In genomic region chr3:46926447-46926846, GRCh38 we compare ENCODE assay signal across 12 cellular contexts. TPM values are rescaled to one million over a fixed set of nuclear protein-coding genes. Genes with fewer than 3 reads are reported as not detected.
DNase-seq lines count a peak whose midpoint lies in the region; ATAC-seq and TF ChIP-seq lines count a peak whose summit lies in the region.
"Had no signal": no experiment of that assay in that cellular context is flagged by ENCODE, and none has a peak within 500 bp of the region (broad histone marks: within the 10 kb centered on the region; RNA-seq: fewer than 3 reads in every experiment).

No MANE protein-coding gene starts in this region.

- H3K36me3 ChIP-seq in mammary epithelial cell (ENCODE audit: insufficient read depth, low read length) = peaks cover 13% of the 10 kb centered on the region
- H3K36me3 ChIP-seq in GM23338 (ENCODE audit: insufficient read depth) = peaks cover 6% of the 10 kb centered on the region; the same call in 1 of the 2 replicates

- no peak overlapping the region for H3K4me2 ChIP-seq in mammary epithelial cell (ENCODE audit: insufficient read depth, low read depth, low read length)
- H3K4me2 ChIP-seq in GM23338 = no peak overlapping the region

- no peak for ATAC-seq in activated T-helper 17 cell treated with anti-CD3 and anti-CD28 coated beads, Interleukin-2, amount 50 U/mL, for 72 hours (replicated peaks)
- ATAC-seq in memory B cell (ENCODE audit: low read depth) (no peak), GM23338 (no peak)

- no peak overlapping the region for H3K9ac ChIP-seq in mammary epithelial cell (ENCODE audit: insufficient read depth, low read length)

- H3K9me3 Mint-ChIP-seq in MCF 10A (ENCODE audit: unreplicated experiment) (no peaks in the 10 kb centered on the region), memory B cell (peaks cover 7% of the 10 kb centered on the region), type B pancreatic cell (no peaks in the 10 kb centered on the region), GM23338 (no peaks in the 10 kb centered on the region)
- H3K9me3 Mint-ChIP-seq in activated T-helper 17 cell treated with anti-CD3 and anti-CD28 coated beads, Interleukin-2, amount 50 U/mL, for 72 hours = peaks cover 5% of the 10 kb centered on the region

- H3K4me1 Mint-ChIP-seq in MCF 10A (ENCODE audit: insufficient read depth, unreplicated experiment) (peaks cover 11% of the 10 kb centered on the region), memory B cell (peaks cover 58% of the 10 kb centered on the region), type B pancreatic cell (ENCODE audit: unreplicated experiment) (peaks cover 16% of the 10 kb centered on the region), GM23338 (peaks cover 9% of the 10 kb centered on the region; the same call in 2 of the 3 replicates)
- H3K4me1 Mint-ChIP-seq in activated T-helper 17 cell treated with anti-CD3 and anti-CD28 coated beads, Interleukin-2, amount 50 U/mL, for 72 hours = peaks cover 23% of the 10 kb centered on the region

- H4K20me1 ChIP-seq in mammary epithelial cell (ENCODE audit: insufficient read depth, low read length) (no peaks in the 10 kb centered on the region), GM23338 (replicated peaks; ENCODE audit: insufficient read depth) (peaks cover 19% of the 10 kb centered on the region)

- no peaks in the 10 kb centered on the region for H3K9me3 ChIP-seq in mammary epithelial cell (replicated peaks; ENCODE audit: insufficient read depth, low read length)
- H3K9me3 ChIP-seq: BE2C, HAP-1 had no signal

- no peak for DNase-seq in MCF 10A (ENCODE audit: unreplicated experiment)
- no peak for DNase-seq in mammary epithelial cell
- no peak for DNase-seq in memory B cell (ENCODE audit: low spot score in 2 of 2)
- no peak for DNase-seq in type B pancreatic cell (ENCODE audit: extremely low spot score, unreplicated experiment)
- no peak for DNase-seq in GM23338 (ENCODE audit: low spot score)
- DNase-seq in cortex of kidney (lab: John Stamatoyannopoulos, UW) = no peak
- DNase-seq in NCI-H2196 (lab: John Stamatoyannopoulos, UW; ENCODE audit: unreplicated experiment) = no peak
- DNase-seq: activated CD4-positive, CD25-positive, alpha-beta regulatory T cell; BE2C; NCI-H69 had no signal

- H3K4me3 Mint-ChIP-seq in MCF 10A (ENCODE audit: unreplicated experiment) = no peak overlapping the region
- H3K4me3 Mint-ChIP-seq in activated T-helper 17 cell treated with anti-CD3 and anti-CD28 coated beads, Interleukin-2, amount 50 U/mL, for 72 hours = peak overlapping the region; percentile 80
- peak overlapping the region; percentile 83 for H3K4me3 Mint-ChIP-seq in memory B cell
- no peak overlapping the region for H3K4me3 Mint-ChIP-seq in type B pancreatic cell
- H3K4me3 Mint-ChIP-seq in GM23338 = no peak overlapping the region

- H3K27ac Mint-ChIP-seq in MCF 10A (ENCODE audit: low read depth, unreplicated experiment) = peak overlapping the region; percentile 39
- H3K27ac Mint-ChIP-seq in activated T-helper 17 cell treated with anti-CD3 and anti-CD28 coated beads, Interleukin-2, amount 50 U/mL, for 72 hours = peak overlapping the region; percentile 94
- H3K27ac Mint-ChIP-seq in memory B cell = peak overlapping the region; percentile 94
- peak overlapping the region; percentile 83 for H3K27ac Mint-ChIP-seq in type B pancreatic cell
- no peak overlapping the region for H3K27ac Mint-ChIP-seq in GM23338

- no peak overlapping the region for H3K4me3 ChIP-seq in mammary epithelial cell (replicated peaks in 1 of 3; ENCODE audit: insufficient read depth in 1 of 3, low read depth in 2 of 3, low read length in 3 of 3)
- no peak overlapping the region for H3K4me3 ChIP-seq in GM23338
- H3K4me3 ChIP-seq: HAP-1 had no signal

- TF ChIP-seq CTCF in MCF 10A (IDR thresholded peaks at IDR 0.05; ENCODE audit: unreplicated experiment) (no peak), mammary epithelial cell (conservative IDR thresholded peaks at IDR 0.05 in 1 of 2, IDR thresholded peaks at IDR 0.05 in 1 of 2; ENCODE audit: extremely low read depth in 1 of 2, insufficient read depth in 1 of 2, low read depth in 1 of 2, low read length in 2 of 2) (no peak), type B pancreatic cell (conservative IDR thresholded peaks at IDR 0.05) (no peak), GM23338 (conservative IDR thresholded peaks at IDR 0.05; ENCODE audit: low read depth in 2 of 2) (no peak)

- CTCF ChIA-PET in MCF 10A (lab: Yijun Ruan, JAX) = interaction anchor here (1.1 to 1.3 kb wide), 2 partner anchors 9 to 50 kb away, joined by 3 read pairs; no protein-coding TSS in a partner anchor
- CTCF ChIA-PET in mammary epithelial cell (lab: Charles Lee; ENCODE audit: low non-redundant PET) = no interaction called here

- H3K9me2 ChIP-seq in GM23338 (ENCODE audit: insufficient read depth) = no peaks in the 10 kb centered on the region

- H3F3A ChIP-seq in GM23338 (replicated peaks; ENCODE audit: low read depth) = 0 out of 2 replicates have a peak, but pooled peaks cover 13% of the 10 kb centered on the region

- no peaks in the 10 kb centered on the region for H3K27me3 Mint-ChIP-seq in MCF 10A (ENCODE audit: insufficient read depth, unreplicated experiment)
- no peaks in the 10 kb centered on the region for H3K27me3 Mint-ChIP-seq in activated T-helper 17 cell treated with anti-CD3 and anti-CD28 coated beads, Interleukin-2, amount 50 U/mL, for 72 hours
- H3K27me3 Mint-ChIP-seq in memory B cell = no peaks in the 10 kb centered on the region
- no peaks in the 10 kb centered on the region for H3K27me3 Mint-ChIP-seq in type B pancreatic cell
- peaks cover 7% of the 10 kb centered on the region for H3K27me3 Mint-ChIP-seq in GM23338 (ENCODE audit: insufficient read depth, low read depth, poor library complexity)

- H3K4me1 ChIP-seq in mammary epithelial cell (ENCODE audit: insufficient read depth, low read length) (peaks cover 17% of the 10 kb centered on the region), GM23338 (ENCODE audit: insufficient read depth) (no peaks in the 10 kb centered on the region)
- H3K4me1 ChIP-seq: HAP-1 had no signal

- peaks cover 68% of the 10 kb centered on the region for H3K79me2 ChIP-seq in mammary epithelial cell (ENCODE audit: insufficient read depth, low read length)
- peaks cover 31% of the 10 kb centered on the region for H3K79me2 ChIP-seq in GM23338 (replicated peaks; ENCODE audit: insufficient read depth)

- no TSS peak for BruUV-seq in MCF 10A (replicated peaks; lab: Mats Ljungman, UMichigan)
- no TSS peak for BruUV-seq in mammary epithelial cell (replicated peaks; lab: Mats Ljungman, UMichigan)

- H3K36me3 Mint-ChIP-seq in MCF 10A (ENCODE audit: insufficient read depth, unreplicated experiment) (peaks cover 52% of the 10 kb centered on the region), memory B cell (peaks cover 20% of the 10 kb centered on the region), type B pancreatic cell (peaks cover 18% of the 10 kb centered on the region), GM23338 (ENCODE audit: low read depth) (peaks cover 30% of the 10 kb centered on the region)
- peaks cover 81% of the 10 kb centered on the region for H3K36me3 Mint-ChIP-seq in activated T-helper 17 cell treated with anti-CD3 and anti-CD28 coated beads, Interleukin-2, amount 50 U/mL, for 72 hours (ENCODE audit: low read depth)

- H2AFZ ChIP-seq in mammary epithelial cell (ENCODE audit: low read depth, low read length) (no peak overlapping the region), GM23338 (no peak overlapping the region)

- dilution Hi-C loops in mammary epithelial cell (cut with HindIII; ENCODE audit: low sequenced_read_pairs) = no loop called here

- in situ Hi-C loops in mammary epithelial cell (cut with MboI; ENCODE audit: low sequenced_read_pairs in 2 of 2) = no loop called here

- intact Hi-C loops in MCF 10A (cut with micrococcal nuclease) (no loop called here), mammary epithelial cell (cut with micrococcal nuclease) (no loop called here)

- no peak overlapping the region for H3K27ac ChIP-seq in mammary epithelial cell (ENCODE audit: insufficient read depth, low read depth, low read length)
- no peak overlapping the region for H3K27ac ChIP-seq in GM23338 (ENCODE audit: low read depth)

- 85% methylated on average over 6 of the region's 6 CpGs for WGBS in mammary epithelial cell (ENCODE audit: low coverage, missing lambda C conversion rate)

- POLR2A ChIA-PET in MCF 10A (lab: Yijun Ruan, JAX) = no interaction called here

- H3K27me3 ChIP-seq in mammary epithelial cell (ENCODE audit: insufficient read depth, low read length) (no peaks in the 10 kb centered on the region), GM23338 (ENCODE audit: insufficient read depth) (no peaks in the 10 kb centered on the region)
- H3K27me3 ChIP-seq: BE2C had no signal

TF ChIP-seq in GM23338, 12 proteins besides CTCF, POLR2A, EP300 and RAD21 (continues in another document):
- TF ChIP-seq EZH2phosphoT487 (IDR thresholded peaks at IDR 0.05; ENCODE audit: unreplicated experiment) = no peak
- no peak for TF ChIP-seq ZNF114 (CRISPR knock-in tag; IDR thresholded peaks at IDR 0.05)
- no peak for TF ChIP-seq EZH2 (IDR thresholded peaks at IDR 0.05; ENCODE audit: low read depth, unreplicated experiment)
- no peak for TF ChIP-seq CREB1 (CRISPR knock-in tag; IDR thresholded peaks at IDR 0.05; ENCODE audit: low read depth)
- no peak for TF ChIP-seq POLR2AphosphoS5 (IDR thresholded peaks at IDR 0.05; ENCODE audit: low read depth)

RNA-seq across cellular contexts. Expression of gene PTH1R, which starts 48.9 kb away (rescaled TPM):
- total RNA-seq in MCF 10A (2022) = not detected in 2 replicates
- under 1 TPM in 1 of 2 donors, not detected in 1; 0.33 TPM for total RNA-seq in mammary epithelial cell
- not detected for polyA plus RNA-seq in mammary epithelial cell
- not detected for polyA minus RNA-seq in mammary epithelial cell
- total RNA-seq in activated T-helper 17 cell treated with anti-CD3 and anti-CD28 coated beads, Interleukin-2, amount 50 U/mL, for 72 hours = not detected
- 63.0 and 83.1 TPM in 2 replicates for total RNA-seq in type B pancreatic cell (ENCODE audit: low replicate concordance)
- 1.3 and 5.7 TPM in 2 replicates for total RNA-seq in GM23338 (2014; rRNA removed; shearing (Covaris generic))
- 1.1 and 1.9 TPM in 2 replicates for polyA plus RNA-seq in GM23338 (2016; fragmentation: Nextera tagmentation; extraction: Ambion mirVana)

RNA-seq across cellular contexts. Expression of gene CCDC12, which starts 50.1 kb away (rescaled TPM):
- total RNA-seq in MCF 10A (2022) = 43.9 and 45.9 TPM in 2 replicates
- 10 to 100 TPM; 17.8 to 42.1 TPM for total RNA-seq in mammary epithelial cell
- polyA plus RNA-seq in mammary epithelial cell = 31.4 TPM
- 19.6 TPM for polyA minus RNA-seq in mammary epithelial cell
- total RNA-seq in activated T-helper 17 cell treated with anti-CD3 and anti-CD28 coated beads, Interleukin-2, amount 50 U/mL, for 72 hours = 10 to 100 TPM; 46.9 to 59.8 TPM
- total RNA-seq in type B pancreatic cell (ENCODE audit: low replicate concordance) = 46.7 and 49.7 TPM in 2 replicates
- total RNA-seq in GM23338 (2014; rRNA removed; shearing (Covaris generic)) = 35.1 and 42.9 TPM in 2 replicates
- 133 and 136 TPM in 2 replicates for polyA plus RNA-seq in GM23338 (2016; fragmentation: Nextera tagmentation; extraction: Ambion mirVana)

RNA-seq across cellular contexts. Expression of gene NBEAL2, which starts 53.0 kb away (rescaled TPM):
- total RNA-seq in MCF 10A (2022) (14.2 and 20.2 TPM in 2 replicates), mammary epithelial cell (10 to 100 TPM; 21.3 to 42.3 TPM), type B pancreatic cell (ENCODE audit: low replicate concordance) (115 and 241 TPM in 2 replicates)
- polyA plus RNA-seq in mammary epithelial cell (24.6 TPM), GM23338 (2016; fragmentation: Nextera tagmentation; extraction: Ambion mirVana) (13.5 and 14.0 TPM in 2 replicates)
- 63.5 TPM for polyA minus RNA-seq in mammary epithelial cell
- 100 to 1,000 TPM; 140 to 169 TPM for total RNA-seq in activated T-helper 17 cell treated with anti-CD3 and anti-CD28 coated beads, Interleukin-2, amount 50 U/mL, for 72 hours
- total RNA-seq in GM23338 (2014; rRNA removed; shearing (Covaris generic)) = 66.1 and 79.9 TPM in 2 replicates

Comparison
In these comparisons a context has a peak if more than half of its experiments do, and no peak if none do; other contexts are left out.
1. H3K4me3 Mint-ChIP-seq: peak in activated T-helper 17 cell treated with anti-CD3 and anti-CD28 coated beads, Interleukin-2, amount 50 U/mL, for 72 hours (single experiment) and memory B cell (single experiment); none in MCF 10A (single experiment), type B pancreatic cell (single experiment) and GM23338 (single experiment).